ENCODE assay signal across 17 cellular contexts in the genomic region with DNA sequence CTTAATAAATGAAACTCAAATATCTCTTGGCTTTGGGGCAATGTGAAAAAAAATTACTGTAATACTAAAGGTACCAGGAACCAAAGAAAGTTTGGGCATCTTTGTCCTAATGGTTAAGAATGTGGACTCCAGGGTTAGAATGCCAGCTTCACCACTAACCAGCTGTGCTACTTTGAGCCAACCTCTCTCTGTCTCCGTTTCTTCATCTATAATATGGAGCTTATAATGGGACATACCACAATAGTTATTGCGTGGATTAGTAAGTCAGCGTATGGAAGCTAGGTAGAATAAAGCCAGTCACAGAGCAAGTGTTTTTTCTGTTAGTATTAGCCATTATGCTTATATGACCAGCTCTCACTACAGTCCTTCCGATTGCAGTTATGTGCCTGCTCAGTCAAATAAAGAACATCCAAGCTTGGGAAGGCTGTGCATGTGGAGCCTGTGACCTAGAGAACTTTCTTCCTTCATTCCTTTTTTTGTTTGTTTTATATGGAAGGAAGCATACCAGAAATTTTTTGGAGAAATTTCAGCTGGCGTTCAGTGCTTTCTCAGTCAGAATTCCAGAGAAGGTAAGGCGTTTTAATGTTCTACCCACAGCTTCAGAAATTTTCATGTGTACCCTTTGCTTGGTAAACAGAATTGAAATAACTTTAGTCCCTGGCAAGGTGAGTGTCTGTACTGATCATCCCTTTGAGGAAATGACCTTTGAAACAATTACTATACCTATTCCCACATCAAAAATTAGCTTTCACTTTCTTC.
DNase-seq lines count a peak whose midpoint lies in the region; ATAC-seq and TF ChIP-seq lines count a peak whose summit lies in the region.
"Had no signal": no experiment of that assay in that cellular context is flagged by ENCODE, and none has a peak within 500 bp of the region (broad histone marks: within the 10 kb centered on the region; RNA-seq: fewer than 3 reads in every experiment).

No MANE protein-coding gene starts in this region.

- H3K36me3 ChIP-seq in neuronal stem cell (replicated peaks in 1 of 2; ENCODE audit: control insufficient read depth in 2 of 2, insufficient read depth in 2 of 2, low read length in 2 of 2): no peaks in the 10 kb centered on the region
- H3K36me3 ChIP-seq: BLaER1 treated with 17β-estradiol and CSF1 and Interleukin-3, amounts not matched to agents 10 nM and 100 nM; esophagus squamous epithelium had no signal

- H2AK5ac ChIP-seq in neuronal stem cell (ENCODE audit: low read depth, low read length): no peak overlapping the region

- H2BK15ac ChIP-seq in neuronal stem cell (ENCODE audit: low read length): no peak overlapping the region

- H2BK5ac ChIP-seq in neuronal stem cell (ENCODE audit: low read length): no peak overlapping the region

- H4K8ac ChIP-seq in neuronal stem cell (ENCODE audit: low read depth, low read length): no peak overlapping the region

- no peak overlapping the region for H3K14ac ChIP-seq in neuronal stem cell (ENCODE audit: low read length)

- H3K23ac ChIP-seq in neuronal stem cell (ENCODE audit: low read depth, low read length, poor library complexity): no peak overlapping the region

- H3K9ac ChIP-seq in neuronal stem cell (ENCODE audit: low read depth, low read length, poor library complexity): no peak overlapping the region
- H3K9ac ChIP-seq: BLaER1 treated with 17β-estradiol and CSF1 and Interleukin-3, amounts not matched to agents 10 nM and 100 nM had no signal

- H3K4ac ChIP-seq in neuronal stem cell (ENCODE audit: low read length): no peak overlapping the region

- no peaks in the 10 kb centered on the region for H3K27me3 ChIP-seq in neuronal stem cell (ENCODE audit: control insufficient read depth in 3 of 3, insufficient read depth in 3 of 3, low read depth in 1 of 3, low read length in 3 of 3)
- H3K27me3 ChIP-seq: BLaER1 treated with 17β-estradiol and CSF1 and Interleukin-3, amounts not matched to agents 10 nM and 100 nM; esophagus squamous epithelium had no signal

- H2BK120ac ChIP-seq in neuronal stem cell (ENCODE audit: low read depth, low read length): no peak overlapping the region

- H2BK12ac ChIP-seq in neuronal stem cell (ENCODE audit: low read length): no peak overlapping the region

- H2AFZ ChIP-seq in neuronal stem cell (ENCODE audit: low read length): peak overlapping the region; percentile 35

- no peak overlapping the region for H3K18ac ChIP-seq in neuronal stem cell (ENCODE audit: low read length)

- no peak overlapping the region for H3K27ac ChIP-seq in neuronal stem cell (replicated peaks; ENCODE audit: low read length)
- H3K27ac ChIP-seq: BLaER1 treated with 17β-estradiol and CSF1 and Interleukin-3, amounts not matched to agents 10 nM and 100 nM; esophagus squamous epithelium had no signal

- H3K9me3 ChIP-seq in neuronal stem cell (replicated peaks in 1 of 2; ENCODE audit: control insufficient read depth in 2 of 2, insufficient read depth in 1 of 2, low read depth in 1 of 2, low read length in 2 of 2): no peaks in the 10 kb centered on the region
- H3K9me3 ChIP-seq: BLaER1 treated with 17β-estradiol and CSF1 and Interleukin-3, amounts not matched to agents 10 nM and 100 nM; esophagus squamous epithelium had no signal

- no peak overlapping the region for H3K4me3 ChIP-seq in neuronal stem cell (ENCODE audit: low read length in 2 of 2)
- H3K4me3 ChIP-seq: BLaER1 treated with 17β-estradiol and CSF1 and Interleukin-3, amounts not matched to agents 10 nM and 100 nM; esophagus squamous epithelium had no signal

- no peaks in the 10 kb centered on the region for H3K79me1 ChIP-seq in neuronal stem cell (ENCODE audit: low read depth, low read length)

- no peak overlapping the region for H4K91ac ChIP-seq in neuronal stem cell (ENCODE audit: low read depth, low read length, poor library complexity)

- ATAC-seq in SK-N-SH treated with all-trans-retinoic acid at 6 μM for 48 hours: peak; percentile 65
- no peak for ATAC-seq in HG03565 (IDR thresholded peaks at IDR 0.05; ENCODE audit: unreplicated experiment)
- no peak for ATAC-seq in GM18502 (IDR thresholded peaks at IDR 0.05; ENCODE audit: poor library complexity, unreplicated experiment)
- ATAC-seq: stimulated activated naive CD8-positive, alpha-beta T cell treated with anti-CD3 and anti-CD28 coated beads, Interleukin-15, Interleukin-2, amounts not matched to agents 100 U/mL and 50 U/mL, for 24 hours had no signal

- H3K4me1 ChIP-seq in neuronal stem cell (ENCODE audit: control insufficient read depth in 2 of 2, insufficient read depth in 1 of 2, low read depth in 1 of 2, low read length in 2 of 2): peaks cover 0 to 2% of the 10 kb centered on the region in 2 donors

- DNase-seq in EH (ENCODE audit: low read depth): peak; percentile 92
- DNase-seq in fibroblast of gingiva (ENCODE audit: low read depth): peak; percentile 64
- DNase-seq in neuronal stem cell (ENCODE audit: low spot score): no peak
- no peak for DNase-seq in NCI-H2029 (lab: John Stamatoyannopoulos, UW)
- no peak for DNase-seq in stimulated activated CD4-positive, alpha-beta T cell treated with anti-CD3 and anti-CD28 coated beads, Interleukin-4, amount 100 ng/mL, for 4 hours
- DNase-seq: activated CD4-positive, alpha-beta T cell treated with anti-CD3 and anti-CD28 coated beads, Interleukin-2, amount 50 U/mL, for 48 hours; activated gamma-delta T cell treated with Interleukin-2 at 50 U/mL for 16 hours; cerebellar nuclear complex; esophagus squamous epithelium; NCI-H1092 treated with DMSO at 0.1 percent for 48 hours; NCI-H524 treated with DMSO at 0.1 percent for 48 hours; RPMI8226; stimulated activated naive CD8-positive, alpha-beta T cell treated with anti-CD3 and anti-CD28 coated beads, Interleukin-15, Interleukin-2, amounts not matched to agents 100 U/mL and 50 U/mL, for 24 hours had no signal

- H3K4me2 ChIP-seq in neuronal stem cell (ENCODE audit: insufficient read depth, low read length, poor library complexity, severe bottlenecking): no peak overlapping the region
- H3K4me2 ChIP-seq: BLaER1 treated with 17β-estradiol and CSF1 and Interleukin-3, amounts not matched to agents 10 nM and 100 nM had no signal

- WGBS in neuronal stem cell (ENCODE audit: extremely low coverage in 2 of 2, insufficient read length in 2 of 2, insufficient replicate concordance in 1 of 2), 2 donors: no CpG with 5 or more reads among the region's 6 CpGs

TF ChIP-seq in SK-N-SH treated with all-trans-retinoic acid at 6 μM for 48 hours, 23 proteins besides CTCF, POLR2A, EP300 and RAD21:
- TF ChIP-seq TOX (CRISPR knock-in tag; IDR thresholded peaks at IDR 0.05; ENCODE audit: borderline replicate concordance) (no peak), ARNTL (CRISPR knock-in tag; IDR thresholded peaks at IDR 0.05; ENCODE audit: borderline replicate concordance, low read depth) (no peak), ESRRG (CRISPR knock-in tag; IDR thresholded peaks at IDR 0.05) (no peak), ZFP3 (CRISPR knock-in tag; IDR thresholded peaks at IDR 0.05) (no peak), ZC3H10 (CRISPR knock-in tag; IDR thresholded peaks at IDR 0.05) (no peak), GLIS3 (CRISPR knock-in tag; IDR thresholded peaks at IDR 0.05) (no peak), ISL1 (CRISPR knock-in tag; IDR thresholded peaks at IDR 0.05) (no peak), RARB (CRISPR knock-in tag; IDR thresholded peaks at IDR 0.05) (no peak), OSR1 (CRISPR knock-in tag; IDR thresholded peaks at IDR 0.05) (no peak)
- TF ChIP-seq, protein P1, sequence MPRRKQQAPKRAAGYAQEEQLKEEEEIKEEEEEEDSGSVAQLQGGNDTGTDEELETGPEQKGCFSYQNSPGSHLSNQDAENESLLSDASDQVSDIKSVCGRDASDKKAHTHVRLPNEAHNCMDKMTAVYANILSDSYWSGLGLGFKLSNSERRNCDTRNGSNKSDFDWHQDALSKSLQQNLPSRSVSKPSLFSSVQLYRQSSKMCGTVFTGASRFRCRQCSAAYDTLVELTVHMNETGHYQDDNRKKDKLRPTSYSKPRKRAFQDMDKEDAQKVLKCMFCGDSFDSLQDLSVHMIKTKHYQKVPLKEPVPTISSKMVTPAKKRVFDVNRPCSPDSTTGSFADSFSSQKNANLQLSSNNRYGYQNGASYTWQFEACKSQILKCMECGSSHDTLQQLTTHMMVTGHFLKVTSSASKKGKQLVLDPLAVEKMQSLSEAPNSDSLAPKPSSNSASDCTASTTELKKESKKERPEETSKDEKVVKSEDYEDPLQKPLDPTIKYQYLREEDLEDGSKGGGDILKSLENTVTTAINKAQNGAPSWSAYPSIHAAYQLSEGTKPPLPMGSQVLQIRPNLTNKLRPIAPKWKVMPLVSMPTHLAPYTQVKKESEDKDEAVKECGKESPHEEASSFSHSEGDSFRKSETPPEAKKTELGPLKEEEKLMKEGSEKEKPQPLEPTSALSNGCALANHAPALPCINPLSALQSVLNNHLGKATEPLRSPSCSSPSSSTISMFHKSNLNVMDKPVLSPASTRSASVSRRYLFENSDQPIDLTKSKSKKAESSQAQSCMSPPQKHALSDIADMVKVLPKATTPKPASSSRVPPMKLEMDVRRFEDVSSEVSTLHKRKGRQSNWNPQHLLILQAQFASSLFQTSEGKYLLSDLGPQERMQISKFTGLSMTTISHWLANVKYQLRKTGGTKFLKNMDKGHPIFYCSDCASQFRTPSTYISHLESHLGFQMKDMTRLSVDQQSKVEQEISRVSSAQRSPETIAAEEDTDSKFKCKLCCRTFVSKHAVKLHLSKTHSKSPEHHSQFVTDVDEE (CRISPR knock-in tag; IDR thresholded peaks at IDR 0.05): no peak
- TF ChIP-seq, protein P2, sequence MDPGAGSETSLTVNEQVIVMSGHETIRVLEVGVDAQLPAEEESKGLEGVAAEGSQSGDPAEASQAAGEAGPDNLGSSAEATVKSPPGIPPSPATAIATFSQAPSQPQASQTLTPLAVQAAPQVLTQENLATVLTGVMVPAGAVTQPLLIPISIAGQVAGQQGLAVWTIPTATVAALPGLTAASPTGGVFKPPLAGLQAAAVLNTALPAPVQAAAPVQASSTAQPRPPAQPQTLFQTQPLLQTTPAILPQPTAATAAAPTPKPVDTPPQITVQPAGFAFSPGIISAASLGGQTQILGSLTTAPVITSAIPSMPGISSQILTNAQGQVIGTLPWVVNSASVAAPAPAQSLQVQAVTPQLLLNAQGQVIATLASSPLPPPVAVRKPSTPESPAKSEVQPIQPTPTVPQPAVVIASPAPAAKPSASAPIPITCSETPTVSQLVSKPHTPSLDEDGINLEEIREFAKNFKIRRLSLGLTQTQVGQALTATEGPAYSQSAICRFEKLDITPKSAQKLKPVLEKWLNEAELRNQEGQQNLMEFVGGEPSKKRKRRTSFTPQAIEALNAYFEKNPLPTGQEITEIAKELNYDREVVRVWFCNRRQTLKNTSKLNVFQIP (CRISPR knock-in tag; IDR thresholded peaks at IDR 0.05; ENCODE audit: borderline replicate concordance, low read depth): no peak
TF ChIP-seq in SK-N-SH treated with all-trans-retinoic acid at 6 μM for 48 hours: peak in this region for 0.

Comparison
In these comparisons a context has a peak if more than half of its experiments do, and no peak if none do; other contexts are left out.
1. DNase-seq: peak in EH (single experiment) and fibroblast of gingiva (single experiment); none in neuronal stem cell (single experiment), NCI-H2029 (single experiment) and stimulated activated CD4-positive, alpha-beta T cell treated with anti-CD3 and anti-CD28 coated beads, Interleukin-4, amount 100 ng/mL, for 4 hours (0 of 2).